11 cellular contexts compared by ENCODE assay signal in the genomic region with DNA sequence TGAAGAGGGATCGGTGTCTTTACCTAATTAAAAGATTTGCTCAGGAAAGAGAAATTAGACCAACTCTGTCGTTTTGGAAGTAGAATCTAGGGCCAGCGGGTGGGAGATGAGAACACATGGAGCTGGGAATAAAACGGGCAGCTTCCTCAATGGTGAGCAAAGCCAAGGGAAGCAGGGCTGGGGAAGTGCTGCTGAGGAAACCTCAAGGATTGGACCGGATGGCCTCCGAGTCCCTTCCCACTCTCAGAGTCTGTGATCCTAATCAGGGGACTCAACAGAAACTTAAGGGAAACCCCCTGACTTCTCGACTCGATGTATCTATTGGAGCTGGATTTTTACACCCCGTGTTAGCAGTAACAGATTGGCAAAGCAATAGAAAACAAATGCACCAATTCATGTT. TPM values are rescaled to one million over a fixed set of nuclear protein-coding genes. Genes with fewer than 3 reads are reported as not detected.
DNase-seq lines count a peak whose midpoint lies in the region; ATAC-seq and TF ChIP-seq lines count a peak whose summit lies in the region.
"Had no signal": no experiment of that assay in that cellular context is flagged by ENCODE, and none has a peak within 500 bp of the region (broad histone marks: within the 10 kb centered on the region; RNA-seq: fewer than 3 reads in every experiment).

No MANE protein-coding gene starts in this region.

- no peak for TF ChIP-seq CTCF in CD4-positive, alpha-beta T cell (IDR thresholded peaks at IDR 0.05)
- TF ChIP-seq CTCF in GM12864 (IDR thresholded peaks at IDR 0.05; ENCODE audit: low read depth, low read length, missing control alignments) (no peak), WTC11 (IDR thresholded peaks at IDR 0.05) (no peak)

- no peaks in the 10 kb centered on the region for H3K9me3 Mint-ChIP-seq in CD4-positive, alpha-beta T cell
- no peaks in the 10 kb centered on the region for H3K9me3 Mint-ChIP-seq in WTC11

- H3K4me3 Mint-ChIP-seq in CD4-positive, alpha-beta T cell, result peak overlapping the region; percentile 56
- no peak overlapping the region for H3K4me3 Mint-ChIP-seq in WTC11

- H3K9me3 ChIP-seq in CD4-positive, alpha-beta T cell (ENCODE audit: control insufficient read depth, low read length), result no peaks in the 10 kb centered on the region
- no peaks in the 10 kb centered on the region for H3K9me3 ChIP-seq in mononuclear cell (ENCODE audit: low read depth, low read length)

- H3K36me3 Mint-ChIP-seq in CD4-positive, alpha-beta T cell (ENCODE audit: low read depth), result peaks cover 21% of the 10 kb centered on the region
- no peaks in the 10 kb centered on the region for H3K36me3 Mint-ChIP-seq in WTC11

- no peak for DNase-seq in CD4-positive, alpha-beta T cell
- DNase-seq in GM12864 (ENCODE audit: low read depth), result no peak
- no peak for DNase-seq in WTC11 (ENCODE audit: low spot score)
- DNase-seq in ureter (ENCODE audit: low spot score), result no peak
- DNase-seq in C1 segment of cervical spinal cord (lab: John Stamatoyannopoulos, UW), result no peak
- DNase-seq in head of caudate nucleus, result no peak
- DNase-seq: NCI-H526 had no signal

- no peaks in the 10 kb centered on the region for H3K27me3 ChIP-seq in CD4-positive, alpha-beta T cell (ENCODE audit: control insufficient read depth, insufficient read depth, low read length)
- H3K27me3 ChIP-seq in mononuclear cell (ENCODE audit: insufficient read depth, low read length), result no peaks in the 10 kb centered on the region

- peaks cover 87% of the 10 kb centered on the region for H3K4me1 ChIP-seq in mononuclear cell (ENCODE audit: insufficient read depth, low read length)

- ATAC-seq in CD4-positive, alpha-beta T cell (ENCODE audit: poor library complexity), result no peak
- ATAC-seq in WTC11, result peak; percentile 20; the same call in 1 of the 2 replicates
- no peak for ATAC-seq in HG02884 (IDR thresholded peaks at IDR 0.05; ENCODE audit: unreplicated experiment)
- ATAC-seq: SK-N-SH treated with all-trans-retinoic acid at 6 μM for 48 hours had no signal

- H3K4me3 ChIP-seq in GM12864 (ENCODE audit: low read depth, low read length) (peak overlapping the region; percentile 63), mononuclear cell (ENCODE audit: low read length) (peak overlapping the region; percentile 18)

- H3K4me1 Mint-ChIP-seq in CD4-positive, alpha-beta T cell (ENCODE audit: low read depth), result peaks cover 52% of the 10 kb centered on the region
- peaks cover 38% of the 10 kb centered on the region for H3K4me1 Mint-ChIP-seq in WTC11

- no peaks in the 10 kb centered on the region for H3K27me3 Mint-ChIP-seq in CD4-positive, alpha-beta T cell
- H3K27me3 Mint-ChIP-seq in WTC11 (ENCODE audit: low read depth), result no peaks in the 10 kb centered on the region

- CTCF ChIA-PET in CD4-positive, alpha-beta T cell (lab: Charles Lee), result no interaction called here
- CTCF ChIA-PET in WTC11 (lab: Charles Lee), result interaction anchor here (1.0 to 1.2 kb wide), 2 partner anchors 9 to 355 kb away, joined by 3 read pairs; a partner anchor contains a TSS

- no peak overlapping the region for H3K27ac Mint-ChIP-seq in CD4-positive, alpha-beta T cell
- H3K27ac Mint-ChIP-seq in WTC11, result 0 out of 2 replicates have a peak overlapping the region, but pooled peaks have one; percentile 55

- POLR2A ChIA-PET in CD4-positive, alpha-beta T cell (lab: Charles Lee), result no interaction called here
- POLR2A ChIA-PET in WTC11 (lab: Charles Lee), result interaction anchor here (0.6 kb wide), 1 partner anchor 1280 kb away, joined by 8 read pairs; no protein-coding TSS in a partner anchor

- intact Hi-C loops in CD4-positive, alpha-beta T cell (cut with DNase I, micrococcal nuclease), result no loop called here
- intact Hi-C loops in head of caudate nucleus (cut with DNase I), result no loop called here

- H3K27ac ChIP-seq in CD4-positive, alpha-beta T cell (ENCODE audit: low read depth, low read length), result no peak overlapping the region
- H3K27ac ChIP-seq: epithelial cell of prostate had no signal

TF ChIP-seq in WTC11, 78 proteins besides CTCF, POLR2A, EP300 and RAD21:
- no peak for TF ChIP-seq JUN (CRISPR knock-in tag; IDR thresholded peaks at IDR 0.05)
- TF ChIP-seq, protein P1, sequence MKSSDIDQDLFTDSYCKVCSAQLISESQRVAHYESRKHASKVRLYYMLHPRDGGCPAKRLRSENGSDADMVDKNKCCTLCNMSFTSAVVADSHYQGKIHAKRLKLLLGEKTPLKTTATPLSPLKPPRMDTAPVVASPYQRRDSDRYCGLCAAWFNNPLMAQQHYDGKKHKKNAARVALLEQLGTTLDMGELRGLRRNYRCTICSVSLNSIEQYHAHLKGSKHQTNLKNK (CRISPR knock-in tag; IDR thresholded peaks at IDR 0.05), result no peak
- no peak for TF ChIP-seq RELA (CRISPR knock-in tag; IDR thresholded peaks at IDR 0.05; ENCODE audit: borderline replicate concordance)
- TF ChIP-seq, protein P2, sequence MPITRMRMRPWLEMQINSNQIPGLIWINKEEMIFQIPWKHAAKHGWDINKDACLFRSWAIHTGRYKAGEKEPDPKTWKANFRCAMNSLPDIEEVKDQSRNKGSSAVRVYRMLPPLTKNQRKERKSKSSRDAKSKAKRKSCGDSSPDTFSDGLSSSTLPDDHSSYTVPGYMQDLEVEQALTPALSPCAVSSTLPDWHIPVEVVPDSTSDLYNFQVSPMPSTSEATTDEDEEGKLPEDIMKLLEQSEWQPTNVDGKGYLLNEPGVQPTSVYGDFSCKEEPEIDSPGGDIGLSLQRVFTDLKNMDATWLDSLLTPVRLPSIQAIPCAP (CRISPR knock-in tag; IDR thresholded peaks at IDR 0.05), result no peak
- TF ChIP-seq OVOL2 (CRISPR knock-in tag; IDR thresholded peaks at IDR 0.05; ENCODE audit: borderline replicate concordance), result no peak
- TF ChIP-seq JAZF1 (CRISPR knock-in tag; IDR thresholded peaks at IDR 0.05), result no peak
- no peak for TF ChIP-seq NFATC4 (CRISPR knock-in tag; IDR thresholded peaks at IDR 0.05)
- no peak for TF ChIP-seq NR2C2 (CRISPR knock-in tag; IDR thresholded peaks at IDR 0.05)
TF ChIP-seq in WTC11: peak in this region for 0.

RNA-seq across cellular contexts. Expression of a gene that starts 10.8 kb away (rescaled TPM):
- 1 to 10 TPM; 1.5 to 1.8 TPM for total RNA-seq in CD4-positive, alpha-beta T cell
- total RNA-seq in WTC11 (2021) (51.2 to 66.7 TPM (median 62.7 TPM) in 3 replicates), mononuclear cell (6.8 TPM), ureter (3.1 TPM)
